Comparison of ENCODE assay signal across 8 cellular contexts in genomic region chr11:15650105-15650938, GRCh38.
DNase-seq lines count a peak whose midpoint lies in the region; ATAC-seq and TF ChIP-seq lines count a peak whose summit lies in the region.

No MANE protein-coding gene starts in this region.

- peak; percentile 98 for ATAC-seq in HG02623 (IDR thresholded peaks at IDR 0.05; ENCODE audit: unreplicated experiment)
- peak; percentile 66 to 79 (median 72) for ATAC-seq in T-cell (replicated peaks in 1 of 4)
- ATAC-seq in right cardiac atrium = peak; percentile 98 to 100

- no peaks in the 10 kb centered on the region for H3K9me3 ChIP-seq in ascending aorta
- H3K9me3 ChIP-seq in right cardiac atrium (ENCODE audit: control insufficient read depth, low read length) = no peaks in the 10 kb centered on the region
- no peaks in the 10 kb centered on the region for H3K9me3 ChIP-seq in uterus

- no peaks in the 10 kb centered on the region for H3K36me3 Mint-ChIP-seq in T-cell

- POLR2A ChIA-PET in T-cell (lab: Charles Lee) = no interaction called here

- peak in 1 of 2 donors; percentile 29 for TF ChIP-seq POLR2A in uterus (IDR thresholded peaks at IDR 0.05)

- H3K4me3 Mint-ChIP-seq in T-cell = peak overlapping the region in 1 of 3 donors; percentile 44

- H3K4me1 ChIP-seq in ascending aorta (peaks cover 0 to 3% of the 10 kb centered on the region in 2 donors), right cardiac atrium (ENCODE audit: control insufficient read depth, insufficient read depth, low read length) (peaks cover 6% of the 10 kb centered on the region), uterus (peaks cover 0 to 4% of the 10 kb centered on the region in 2 donors)

- no peaks in the 10 kb centered on the region for H3K9me3 Mint-ChIP-seq in T-cell

- H3K27me3 ChIP-seq in ascending aorta (no peaks in the 10 kb centered on the region), right cardiac atrium (ENCODE audit: control insufficient read depth, insufficient read depth) (no peaks in the 10 kb centered on the region), uterus (no peaks in the 10 kb centered on the region)

- no peak overlapping the region for H3K27ac Mint-ChIP-seq in T-cell

- peak overlapping the region; percentile 39 to 51 for H3K27ac ChIP-seq in ascending aorta
- H3K27ac ChIP-seq in right cardiac atrium (ENCODE audit: low read length) = peak overlapping the region; percentile 40
- H3K27ac ChIP-seq in uterus = peak overlapping the region; percentile 58 to 76

- intact Hi-C loops in ascending aorta (cut with DNase I) (loop anchor here (2.0 to 10.0 kb wide), 3 partner anchors 164 to 956 kb away; no protein-coding TSS in a partner anchor), right cardiac atrium (cut with DNase I) (loop anchor here in 3 of 4 donors (5.0 to 10.0 kb wide), 4 partner anchors 164 to 964 kb away; no protein-coding TSS in a partner anchor), uterus (cut with DNase I; ENCODE audit: low total_unique reads) (loop anchor here (2.0 to 10.0 kb wide), 2 partner anchors 956 to 1554 kb away; partner anchors contain the start of gene PIK3C2A)

- WGBS in right cardiac atrium = 6% methylated on average over 41 of the region's 41 CpGs

- TF ChIP-seq CTCF in GM12873 (IDR thresholded peaks at IDR 0.05; ENCODE audit: insufficient read depth, low read depth, low read length, missing control alignments) (peak; percentile 93), ascending aorta (IDR thresholded peaks at IDR 0.05) (peak; percentile 94 to 99 (median 99)), uterus (IDR thresholded peaks at IDR 0.05) (peak; percentile 98 to 99 (median 98))

- peaks cover 6 to 13% (median 8%) of the 10 kb centered on the region in 3 donors for H3K4me1 Mint-ChIP-seq in T-cell

- H3K4me3 ChIP-seq in ascending aorta (peak overlapping the region; percentile 59), right cardiac atrium (ENCODE audit: low read length) (peak overlapping the region; percentile 13), uterus (peak overlapping the region; percentile 20 to 41)

- no peaks in the 10 kb centered on the region for H3K36me3 ChIP-seq in ascending aorta
- no peaks in the 10 kb centered on the region for H3K36me3 ChIP-seq in uterus

- DNase-seq in NCI-H1092 (lab: John Stamatoyannopoulos, UW) (peak; percentile 92), T-cell (peak; percentile 13 to 69 (median 46)), ascending aorta (ENCODE audit: low spot score in 2 of 2) (peak; percentile 53 to 96), right cardiac atrium (peak; percentile 96 to 99 (median 99)), pulmonary artery endothelial cell (ENCODE audit: low read depth, low spot score) (peak; percentile 63), uterus (peak; percentile 86 to 97)

- CTCF ChIA-PET in T-cell (lab: Charles Lee) = interaction anchor here in 1 of 2 donors (0.6 kb wide), 1 partner anchor 22 kb away, joined by 3 read pairs; no protein-coding TSS in a partner anchor

- peaks cover 18 to 33% of the 10 kb centered on the region in 2 donors for H3K27me3 Mint-ChIP-seq in T-cell

Comparison
In these comparisons a context has a peak if more than half of its experiments do, and no peak if none do; other contexts are left out.
1. Peak in every context shown above with its lines: DNase-seq, ATAC-seq, H3K4me3 ChIP-seq and H3K27ac ChIP-seq.
2. DNase-seq: peak in every context shown above with its lines; median percentile 99 in right cardiac atrium; 92 in NCI-H1092; 92 in uterus; 74 in ascending aorta; 63 in pulmonary artery endothelial cell; 46 in T-cell.